8 cellular contexts compared by ENCODE assay signal in the genomic region with DNA sequence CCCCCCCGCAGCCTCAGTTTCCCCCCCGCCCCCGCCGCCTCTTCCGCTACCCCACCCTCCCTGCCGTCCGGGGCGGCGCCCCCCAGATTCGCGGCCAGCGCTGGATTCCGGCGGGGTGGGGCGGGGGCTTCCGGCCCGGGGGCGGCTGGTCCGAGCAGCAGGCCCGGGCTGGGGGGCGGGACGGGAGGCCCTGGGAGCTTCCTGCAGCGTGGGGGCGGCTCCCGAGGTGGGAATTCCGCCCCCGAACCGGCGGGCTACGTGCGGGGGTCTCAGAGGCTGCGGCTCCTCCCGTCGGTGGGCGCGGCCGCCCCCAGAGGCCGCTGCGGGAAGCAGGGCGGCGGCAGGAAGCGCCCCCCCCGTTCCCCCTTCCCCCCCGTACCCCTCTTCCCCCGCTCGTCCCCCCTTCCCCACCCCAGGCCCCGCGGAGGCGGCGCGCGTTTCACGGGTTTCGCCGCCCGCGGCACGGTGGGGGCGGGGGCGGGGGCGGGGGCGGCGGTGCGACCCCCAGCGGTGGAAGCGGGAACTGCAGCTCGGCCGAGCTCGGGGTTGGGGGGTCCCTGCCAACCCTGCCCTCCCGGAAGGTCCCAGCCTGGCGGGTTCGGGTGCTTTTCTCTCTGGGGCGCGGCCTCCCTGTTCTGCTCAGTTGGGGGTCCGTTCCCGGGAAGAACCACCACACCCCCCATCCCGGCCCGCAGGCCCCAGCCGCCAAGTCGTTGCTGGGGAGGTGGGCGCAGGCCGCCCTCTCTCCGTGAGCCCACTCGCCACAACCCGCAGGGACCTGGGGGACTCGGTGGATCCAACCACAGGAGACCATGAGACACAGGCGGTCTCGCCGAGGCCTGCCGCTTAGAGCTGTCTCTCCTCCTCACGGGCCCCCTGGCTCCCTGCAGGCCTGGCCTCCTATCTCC.
DNase-seq lines count a peak whose midpoint lies in the region; ATAC-seq and TF ChIP-seq lines count a peak whose summit lies in the region.

No MANE protein-coding gene starts in this region.

- H3K27ac ChIP-seq in HCT116 (ENCODE audit: low read depth, low read length) (peak overlapping the region; percentile 69; the same call in 1 of the 2 replicates), iPS-18a (ENCODE audit: low read length) (no peak overlapping the region)

- ATAC-seq in HCT116, result peak; percentile 45
- ATAC-seq in GM18909 (IDR thresholded peaks at IDR 0.05; ENCODE audit: poor library complexity, unreplicated experiment), result no peak

- H3K36me3 ChIP-seq in HCT116 (ENCODE audit: control insufficient read depth in 1 of 2, insufficient read depth in 2 of 2, low read length in 2 of 2), result peaks cover 0 to 2% of the 10 kb centered on the region in 2 experiments; a peak in 1 of 4 replicates
- H3K36me3 ChIP-seq in iPS-18a (ENCODE audit: control insufficient read depth, low read depth, low read length), result no peaks in the 10 kb centered on the region

- H3K9me3 Mint-ChIP-seq in T-helper 1 cell treated with Interleukin-12 subunit alpha and Interleukin-12 subunit beta and Interleukin-4 antibody, amounts not matched to agents 30 μg/mL and 1 μg/mL, for 36 hours, result no peaks in the 10 kb centered on the region

- intact Hi-C loops in HCT116 (cut with micrococcal nuclease), result no loop called here

- CTCF ChIA-PET in HCT116 (lab: Charles Lee), result interaction anchor here (0.7 to 2.4 kb wide), 6 partner anchors 8 to 120 kb away, joined by 3 to 18 read pairs (median 4); partner anchors contain the start of genes FAAP20, MORN1 and RER1

- TF ChIP-seq POLR2A in HCT116 (IDR thresholded peaks at IDR 0.05; ENCODE audit: borderline replicate concordance, extremely low read depth, insufficient read depth, insufficient read length), result no peak

- H3K27me3 Mint-ChIP-seq in T-helper 1 cell treated with Interleukin-12 subunit alpha and Interleukin-12 subunit beta and Interleukin-4 antibody, amounts not matched to agents 30 μg/mL and 1 μg/mL, for 36 hours (ENCODE audit: low read depth), result no peaks in the 10 kb centered on the region

- H3K4me2 ChIP-seq in HCT116 (ENCODE audit: low read length), result peak overlapping the region; percentile 73

- H3K9me3 ChIP-seq in HCT116 (ENCODE audit: control insufficient read depth in 1 of 2, insufficient read depth in 1 of 2, low read depth in 1 of 2, low read length in 2 of 2) (no peaks in the 10 kb centered on the region), iPS-18a (ENCODE audit: control insufficient read depth, low read depth, low read length) (no peaks in the 10 kb centered on the region)

- TF ChIP-seq RAD21 in HCT116 (IDR thresholded peaks at IDR 0.05; ENCODE audit: low read depth), result no peak

- H3K27me3 ChIP-seq in HCT116 (ENCODE audit: insufficient read depth, low read length) (no peaks in the 10 kb centered on the region), iPS-18a (ENCODE audit: control insufficient read depth, insufficient read depth, low read length) (no peaks in the 10 kb centered on the region)

- DNase-seq in AG08395 (ENCODE audit: low spot score), result peak; percentile 80
- no peak for DNase-seq in HCT116 (ENCODE audit: low read depth, low spot score)
- no peak for DNase-seq in astrocyte of the cerebellum (ENCODE audit: low read depth)
- DNase-seq in stimulated activated CD4-positive, alpha-beta T cell treated with anti-CD3 and anti-CD28 coated beads, Interleukin-1b, Interleukin-23, amount 100 ng/mL, for 4 hours (ENCODE audit: low read depth in 2 of 2), result peak; percentile 54 to 62
- no peak for DNase-seq in DMS153 treated with DMSO at 0.1 percent for 48 hours (lab: John Stamatoyannopoulos, UW; ENCODE audit: unreplicated experiment)

- no peaks in the 10 kb centered on the region for H3K36me3 Mint-ChIP-seq in T-helper 1 cell treated with Interleukin-12 subunit alpha and Interleukin-12 subunit beta and Interleukin-4 antibody, amounts not matched to agents 30 μg/mL and 1 μg/mL, for 36 hours (ENCODE audit: low read depth)

- H3K9ac ChIP-seq in HCT116 (ENCODE audit: low read length) (peak overlapping the region; percentile 63), iPS-18a (ENCODE audit: low read length) (peak overlapping the region; percentile 45)

- TF ChIP-seq CTCF in HCT116 (IDR thresholded peaks at IDR 0.05 in 2 of 3, conservative IDR thresholded peaks at IDR 0.05 in 1 of 3; ENCODE audit: borderline replicate concordance in 1 of 3, insufficient read depth in 1 of 3, low read depth in 2 of 3, low read length in 2 of 3) (peak in 2 of 3 experiments; percentile 59 to 62; a peak in 4 of 6 replicates), astrocyte of the cerebellum (IDR thresholded peaks at IDR 0.05; ENCODE audit: low read depth, low read length, missing control alignments) (peak; percentile 59)

- H3K9me2 ChIP-seq in HCT116 (ENCODE audit: insufficient read depth), result no peaks in the 10 kb centered on the region

- peaks cover 16 to 53% of the 10 kb centered on the region in 2 experiments for H3K4me1 ChIP-seq in HCT116 (ENCODE audit: control insufficient read depth in 1 of 2, insufficient read depth in 2 of 2, low read length in 2 of 2)
- peaks cover 16% of the 10 kb centered on the region for H3K4me1 ChIP-seq in iPS-18a (ENCODE audit: control insufficient read depth, low read depth, low read length)

- H3K27ac Mint-ChIP-seq in T-helper 1 cell treated with Interleukin-12 subunit alpha and Interleukin-12 subunit beta and Interleukin-4 antibody, amounts not matched to agents 30 μg/mL and 1 μg/mL, for 36 hours, result no peak overlapping the region

- no peaks in the 10 kb centered on the region for H4K20me1 ChIP-seq in HCT116 (ENCODE audit: insufficient read depth)

- peak overlapping the region; percentile 51 for H3K4me3 Mint-ChIP-seq in T-helper 1 cell treated with Interleukin-12 subunit alpha and Interleukin-12 subunit beta and Interleukin-4 antibody, amounts not matched to agents 30 μg/mL and 1 μg/mL, for 36 hours

- no TSS peak for BruUV-seq in HCT116 (replicated peaks; lab: Mats Ljungman, UMichigan)

- H3K4me3 ChIP-seq in HCT116 (replicated peaks in 1 of 2; ENCODE audit: low read depth in 1 of 2, low read length in 2 of 2) (peak overlapping the region; percentile 45 to 53), astrocyte of the cerebellum (ENCODE audit: low read depth, low read length) (peak overlapping the region; percentile 24), iPS-18a (ENCODE audit: low read length) (peak overlapping the region; percentile 48)

- no peaks in the 10 kb centered on the region for H3K4me1 Mint-ChIP-seq in T-helper 1 cell treated with Interleukin-12 subunit alpha and Interleukin-12 subunit beta and Interleukin-4 antibody, amounts not matched to agents 30 μg/mL and 1 μg/mL, for 36 hours (ENCODE audit: low read depth)

- POLR2A ChIA-PET in HCT116 (lab: Charles Lee), result no interaction called here

- in situ Hi-C loops in astrocyte of the cerebellum (cut with HindIII; ENCODE audit: low sequenced_read_pairs), result no loop called here

- RAD21 ChIA-PET in HCT116 (lab: Charles Lee; ENCODE audit: low non-redundant PET in 1 of 2, low total read pairs in 2 of 2, uncharacterized antibody in 2 of 2, unreplicated experiment in 2 of 2), result interaction anchor here in 1 of 2 experiments (1.3 kb wide), 1 partner anchor 120 kb away, joined by 3 read pairs; the partner anchor contains the start of gene FAAP20

- no peaks in the 10 kb centered on the region for H3K79me2 ChIP-seq in HCT116 (ENCODE audit: insufficient read depth, low read length)

- no peak overlapping the region for H2AFZ ChIP-seq in HCT116 (ENCODE audit: low read depth, low read length, poor library complexity, severe bottlenecking)

TF ChIP-seq in HCT116, 20 proteins besides CTCF, POLR2A, EP300 and RAD21:
- TF ChIP-seq EGR1 (IDR thresholded peaks at IDR 0.05; ENCODE audit: low read depth) (peak; percentile 45; the same call in 1 of the 2 replicates), JUND (IDR thresholded peaks at IDR 0.05) (no peak), EZH2phosphoT487 (IDR thresholded peaks at IDR 0.05; ENCODE audit: borderline replicate concordance) (no peak), FOSL1 (IDR thresholded peaks at IDR 0.05; ENCODE audit: low read depth) (no peak)
TF ChIP-seq in HCT116: peak in this region for 1.

Comparison
In these comparisons a context has a peak if more than half of its experiments do, and no peak if none do; other contexts are left out.
1. DNase-seq: peak in AG08395 (single experiment) and stimulated activated CD4-positive, alpha-beta T cell treated with anti-CD3 and anti-CD28 coated beads, Interleukin-1b, Interleukin-23, amount 100 ng/mL, for 4 hours (2 of 2); none in HCT116 (single experiment), astrocyte of the cerebellum (single experiment) and DMS153 treated with DMSO at 0.1 percent for 48 hours (single experiment).
2. Peak in every context shown above with its lines, with median percentiles within 50 percentile points of each other: H3K4me3 ChIP-seq.